9 cellular contexts compared by ENCODE assay signal in genomic region chr12:92408072-92408900, GRCh38.
DNase-seq lines count a peak whose midpoint lies in the region; ATAC-seq and TF ChIP-seq lines count a peak whose summit lies in the region.
"Had no signal": no experiment of that assay in that cellular context is flagged by ENCODE, and none has a peak within 500 bp of the region (broad histone marks: within the 10 kb centered on the region; RNA-seq: fewer than 3 reads in every experiment).

No MANE protein-coding gene starts in this region.

- H3K27ac ChIP-seq in Peyer's patch (peak overlapping the region in 1 of 4 donors; percentile 32), lower lobe of right lung (no peak overlapping the region)
- H3K27ac ChIP-seq: BLaER1 had no signal

- ATAC-seq in lower lobe of right lung: peak; percentile 69 to 80

- in situ Hi-C loops in astrocyte of the spinal cord (cut with HindIII; ENCODE audit: low sequenced_read_pairs): no loop called here
- in situ Hi-C loops in G401 (cut with HindIII; ENCODE audit: low sequenced_read_pairs): no loop called here

- H3K27me3 ChIP-seq in Peyer's patch (no peaks in the 10 kb centered on the region), lower lobe of right lung (ENCODE audit: low read depth) (no peaks in the 10 kb centered on the region)
- H3K27me3 ChIP-seq: BLaER1 had no signal

- peak; percentile 33 for DNase-seq in NCI-H1436 (lab: John Stamatoyannopoulos, UW)
- DNase-seq in NCI-H1436 treated with DMSO at 0.1 percent for 48 hours (lab: John Stamatoyannopoulos, UW): no peak
- peak; percentile 27 for DNase-seq in HPDE6-E6E7 (ENCODE audit: extremely low spot score)
- peak in 2 of 3 donors; percentile 75 to 78 for DNase-seq in Peyer's patch
- DNase-seq in astrocyte of the spinal cord (ENCODE audit: low read depth, low spot score): no peak
- no peak for DNase-seq in lower lobe of right lung
- no peak for DNase-seq in G401 (ENCODE audit: low spot score)
- no peak for DNase-seq in inferior parietal cortex (ENCODE audit: extremely low spot score)

- no peak for TF ChIP-seq POLR2A in Peyer's patch (IDR thresholded peaks at IDR 0.05)

- TF ChIP-seq CTCF in Peyer's patch (IDR thresholded peaks at IDR 0.05): peak in 5 of 6 experiments; percentile 18 to 64 (median 40)
- peak; percentile 47 for TF ChIP-seq CTCF in astrocyte of the spinal cord (IDR thresholded peaks at IDR 0.05; ENCODE audit: low read depth, low read length)
- peak; percentile 49 for TF ChIP-seq CTCF in lower lobe of right lung (IDR thresholded peaks at IDR 0.05)

- H3K4me3 ChIP-seq in Peyer's patch (no peak overlapping the region), astrocyte of the spinal cord (ENCODE audit: low read depth, low read length) (no peak overlapping the region), lower lobe of right lung (no peak overlapping the region)
- H3K4me3 ChIP-seq: BLaER1 had no signal

- no peaks in the 10 kb centered on the region for H3K9me3 ChIP-seq in Peyer's patch
- no peaks in the 10 kb centered on the region for H3K9me3 ChIP-seq in lower lobe of right lung

- H3K36me3 ChIP-seq in Peyer's patch (no peaks in the 10 kb centered on the region), lower lobe of right lung (no peaks in the 10 kb centered on the region)
- H3K36me3 ChIP-seq: BLaER1 had no signal

- intact Hi-C loops in lower lobe of right lung (cut with DNase I): no loop called here

- H3K4me1 ChIP-seq in Peyer's patch (peaks cover 0 to 7% (median 0%) of the 10 kb centered on the region in 4 donors), lower lobe of right lung (no peaks in the 10 kb centered on the region)

Comparison
In these comparisons a context has a peak if more than half of its experiments do, and no peak if none do; other contexts are left out.
1. DNase-seq: peak in NCI-H1436 (single experiment), HPDE6-E6E7 (single experiment) and Peyer's patch (2 of 3); none in NCI-H1436 treated with DMSO at 0.1 percent for 48 hours (single experiment), astrocyte of the spinal cord (single experiment), lower lobe of right lung (single experiment), G401 (single experiment) and inferior parietal cortex (single experiment).
2. Peak in every context shown above with its lines, with median percentiles within 50 percentile points of each other: CTCF ChIP-seq.